ENCODE assay signal across 8 cellular contexts in genomic region chr16:57648590-57649442, GRCh38.
DNase-seq lines count a peak whose midpoint lies in the region; ATAC-seq and TF ChIP-seq lines count a peak whose summit lies in the region.

No MANE protein-coding gene starts in this region.

- H3K27ac ChIP-seq in caudate nucleus (ENCODE audit: low read depth, low read length): peak overlapping the region; percentile 59
- H3K27ac ChIP-seq in layer of hippocampus (ENCODE audit: low read depth, low read length): peak overlapping the region; percentile 18

- DNase-seq in GM06990 (ENCODE audit: extremely low read depth, insufficient read length) (peak; percentile 78), NCI-H2227 treated with DMSO at 0.1 percent for 48 hours (lab: John Stamatoyannopoulos, UW) (peak; percentile 33), caudate nucleus (lab: John Stamatoyannopoulos, UW) (peak in 52 of 61 donors; percentile 14 to 77 (median 56))
- DNase-seq in activated CD4-positive, CD25-positive, alpha-beta regulatory T cell treated with anti-CD3 and anti-CD28 coated beads, Interleukin-2, amount 50 U/mL, for 16 hours (ENCODE audit: low read depth, low spot score): peak; percentile 70
- DNase-seq in stimulated activated CD4-positive, alpha-beta T cell treated with anti-CD3 and anti-CD28 coated beads, Interleukin-2, amount 100 ng/mL, for 4 hours (ENCODE audit: low read depth): peak; percentile 70

- H3K27me3 ChIP-seq in GM06990 (replicated peaks; ENCODE audit: control insufficient read depth, insufficient read depth, low read length): 0 out of 2 replicates have a peak, but pooled peaks cover 3% of the 10 kb centered on the region
- no peaks in the 10 kb centered on the region for H3K27me3 ChIP-seq in layer of hippocampus (ENCODE audit: control insufficient read depth, insufficient read depth, low read length)

- ATAC-seq in HG03025 (IDR thresholded peaks at IDR 0.05; ENCODE audit: low FRiP score, unreplicated experiment) (peak; percentile 60), HG03469 (IDR thresholded peaks at IDR 0.05; ENCODE audit: unreplicated experiment) (no peak)

- TF ChIP-seq CTCF in GM06990 (IDR thresholded peaks at IDR 0.05; ENCODE audit: insufficient read depth, low read length, poor library complexity, severe bottlenecking): peak; percentile 100

- no peaks in the 10 kb centered on the region for H3K36me3 ChIP-seq in GM06990 (ENCODE audit: control insufficient read depth, insufficient read depth, low read length)

- no peak overlapping the region for H3K4me3 ChIP-seq in GM06990 (replicated peaks; ENCODE audit: low read depth, low read length)
